Comparison of ENCODE assay signal across 8 cellular contexts in the genomic region with DNA sequence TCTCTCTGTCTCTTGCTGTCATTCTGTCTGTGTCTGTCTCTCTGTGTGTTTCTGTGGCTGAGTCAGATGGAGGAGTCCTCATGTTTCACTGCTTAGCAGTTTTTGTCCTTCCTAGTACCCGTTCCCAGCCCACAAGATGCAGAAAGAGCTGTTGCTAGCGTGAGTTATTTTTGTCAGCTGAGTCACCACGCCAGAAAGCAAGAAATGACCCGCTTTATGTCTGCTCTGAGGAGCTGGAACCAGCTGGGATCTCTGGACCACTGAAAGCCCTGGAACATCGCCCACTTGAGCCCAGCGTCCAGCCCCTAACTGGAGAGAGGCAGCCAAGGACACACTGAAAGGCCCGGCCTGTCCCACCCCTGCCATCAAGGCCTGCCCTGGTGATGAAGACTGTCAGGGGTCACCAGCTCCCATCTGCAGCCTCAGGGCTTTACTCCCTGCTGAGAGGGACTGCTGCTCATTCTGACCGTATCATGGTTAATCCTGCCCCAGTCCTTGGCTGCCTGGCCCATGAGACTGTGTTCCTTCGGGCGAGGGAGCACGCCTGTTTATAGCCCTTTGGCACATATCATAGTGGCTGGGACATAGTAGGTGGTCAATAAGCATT.
A peak's percentile ranks its signal among the peaks of the same experiment; 100 is the strongest.
DNase-seq lines count a peak whose midpoint lies in the region; ATAC-seq and TF ChIP-seq lines count a peak whose summit lies in the region.

No MANE protein-coding gene starts in this region.

- H3K4me3 ChIP-seq in astrocyte of the cerebellum (ENCODE audit: low read depth, low read length) = no peak overlapping the region

- no peak for TF ChIP-seq CTCF in astrocyte of the cerebellum (IDR thresholded peaks at IDR 0.05; ENCODE audit: low read depth, low read length, missing control alignments)

- DNase-seq in A172 (ENCODE audit: low spot score) (peak; percentile 90), astrocyte of the cerebellum (ENCODE audit: low read depth) (peak; percentile 92), iris pigment epithelial cell (ENCODE audit: low read depth) (peak; percentile 96), NCI-H345 treated with DMSO at 0.1 percent for 48 hours (lab: John Stamatoyannopoulos, UW; ENCODE audit: unreplicated experiment) (no peak)
- DNase-seq in stimulated activated CD4-positive, alpha-beta T cell treated with anti-CD3 and anti-CD28 coated beads, TNF-alpha, amount 100 ng/mL, for 48 hours (ENCODE audit: low read depth in 3 of 3) = peak in 2 of 3 donors; percentile 4 to 19

- in situ Hi-C loops in astrocyte of the cerebellum (cut with HindIII; ENCODE audit: low sequenced_read_pairs) = no loop called here

- ATAC-seq in HG02852 (IDR thresholded peaks at IDR 0.05; ENCODE audit: unreplicated experiment) (peak; percentile 52), HG02678 (IDR thresholded peaks at IDR 0.05; ENCODE audit: unreplicated experiment) (no peak), HG02885 (IDR thresholded peaks at IDR 0.05; ENCODE audit: poor library complexity, unreplicated experiment) (no peak)
